ENCODE assay signal across 30 cellular contexts in genomic region chr10:97635577-97635976, GRCh38. TPM values are rescaled to one million over a fixed set of nuclear protein-coding genes. Genes with fewer than 3 reads are reported as not detected.
"Had no signal": no experiment of that assay in that cellular context is flagged by ENCODE, and none has a peak within 500 bp of the region (broad histone marks: within the 10 kb centered on the region; RNA-seq: fewer than 3 reads in every experiment).

No MANE protein-coding gene starts in this region.

- H3K27ac Mint-ChIP-seq: stimulated activated effector memory CD8-positive, alpha-beta T cell treated with anti-CD3 and anti-CD28 coated beads, Interleukin-12 subunit alpha, Interleukin-12 subunit beta, amount 100 ng/mL, for 72 hours; stimulated activated memory B cell treated with anti-CD40 and anti-IgM and Interleukin-4, amounts not matched to agents 10 μg/mL and 1 μg/mL and 100 μg/mL, for 72 hours; stimulated activated naive B cell treated with anti-CD40 and anti-IgM and Interleukin-4, amounts not matched to agents 10 μg/mL and 1 μg/mL and 100 μg/mL, for 72 hours; stimulated activated naive CD8-positive, alpha-beta T cell treated with anti-CD3 and anti-CD28 coated beads, Interleukin-15, Interleukin-2, amounts not matched to agents 100 ng/mL and 50 ng/mL, for 24 hours; type B pancreatic cell had no signal

- H3K9me3 ChIP-seq: stomach, suprapubic skin, testis, thoracic aorta, thyroid gland, tibial artery, tibial nerve, transverse colon, upper lobe of left lung, upper lobe of right lung, uterus, vagina had no signal

- FAIRE-seq: urothelium cell line had no signal

- H3K4me3 Mint-ChIP-seq: stimulated activated effector memory CD8-positive, alpha-beta T cell treated with anti-CD3 and anti-CD28 coated beads, Interleukin-12 subunit alpha, Interleukin-12 subunit beta, amount 100 ng/mL, for 72 hours; stimulated activated memory B cell treated with anti-CD40 and anti-IgM and Interleukin-4, amounts not matched to agents 10 μg/mL and 1 μg/mL and 100 μg/mL, for 72 hours; stimulated activated naive B cell treated with anti-CD40 and anti-IgM and Interleukin-4, amounts not matched to agents 10 μg/mL and 1 μg/mL and 100 μg/mL, for 72 hours; stimulated activated naive CD8-positive, alpha-beta T cell treated with anti-CD3 and anti-CD28 coated beads, Interleukin-15, Interleukin-2, amounts not matched to agents 100 ng/mL and 50 ng/mL, for 24 hours; type B pancreatic cell had no signal

- H3K27me3 Mint-ChIP-seq: stimulated activated memory B cell treated with anti-CD40 and anti-IgM and Interleukin-4, amounts not matched to agents 10 μg/mL and 1 μg/mL and 100 μg/mL, for 72 hours; stimulated activated naive CD8-positive, alpha-beta T cell treated with anti-CD3 and anti-CD28 coated beads, Interleukin-15, Interleukin-2, amounts not matched to agents 100 ng/mL and 50 ng/mL, for 24 hours; type B pancreatic cell had no signal

- H3K4me1 ChIP-seq: testis, uterus had no signal

- H3K9me3 Mint-ChIP-seq: stimulated activated effector memory CD8-positive, alpha-beta T cell treated with anti-CD3 and anti-CD28 coated beads, Interleukin-12 subunit alpha, Interleukin-12 subunit beta, amount 100 ng/mL, for 72 hours; stimulated activated memory B cell treated with anti-CD40 and anti-IgM and Interleukin-4, amounts not matched to agents 10 μg/mL and 1 μg/mL and 100 μg/mL, for 72 hours; stimulated activated naive CD8-positive, alpha-beta T cell treated with anti-CD3 and anti-CD28 coated beads, Interleukin-15, Interleukin-2, amounts not matched to agents 100 ng/mL and 50 ng/mL, for 24 hours; type B pancreatic cell had no signal

- ATAC-seq: stimulated activated effector memory CD8-positive, alpha-beta T cell treated with anti-CD3 and anti-CD28 coated beads, Interleukin-12 subunit alpha, Interleukin-12 subunit beta, amount 100 ng/mL, for 72 hours; stimulated activated memory B cell treated with anti-CD40 and anti-IgM and Interleukin-4, amounts not matched to agents 10 μg/mL and 1 μg/mL and 100 μg/mL, for 72 hours; stimulated activated naive B cell treated with anti-CD40 and anti-IgM and Interleukin-4, amounts not matched to agents 10 μg/mL and 1 μg/mL and 100 μg/mL, for 72 hours; stimulated activated naive CD8-positive, alpha-beta T cell treated with anti-CD3 and anti-CD28 coated beads, Interleukin-15, Interleukin-2, amounts not matched to agents 100 U/mL and 50 U/mL, for 24 hours; upper lobe of right lung had no signal

- DNase-seq: stimulated activated CD4-positive, alpha-beta T cell treated with anti-CD3 and anti-CD28 coated beads, Interleukin-2, amount 100 ng/mL, for 48 hours; stimulated activated CD4-positive, alpha-beta T cell treated with anti-CD3 and anti-CD28 coated beads, Interleukin-4, amount 100 ng/mL, for 1 hour; stimulated activated CD4-positive, alpha-beta T cell treated with anti-CD3 and anti-CD28 coated beads, Interleukin-4, amount 100 ng/mL, for 24 hours; stimulated activated CD4-positive, alpha-beta T cell treated with anti-CD3 and anti-CD28 coated beads, Interleukin-4, amount 100 ng/mL, for 4 hours; stimulated activated CD8-positive, alpha-beta memory T cell treated with anti-CD3 and anti-CD28 coated beads, Interleukin-4, amount 100 ng/mL, for 48 hours; stimulated activated naive B cell treated with anti-CD40 and anti-IgM and Interleukin-4, amounts not matched to agents 10 μg/mL and 1 μg/mL and 100 μg/mL, for 72 hours; stimulated activated naive CD4-positive, alpha-beta T cell; stimulated activated naive CD4-positive, alpha-beta T cell treated with Interleukin-2 at 50 U/mL for 16 hours; stimulated activated naive CD8-positive, alpha-beta T cell treated with anti-CD3 and anti-CD28 coated beads, Interleukin-15, Interleukin-2, amounts not matched to agents 100 U/mL and 50 U/mL, for 24 hours; stomach; substantia nigra; testis; thyroid gland; tibial artery; transverse colon; trophoblast cell; upper lobe of left lung; upper lobe of right lung; uterus had no signal

- H3K36me3 ChIP-seq: stomach, suprapubic skin, thoracic aorta, thyroid gland, tibial artery, tibial nerve, transverse colon, upper lobe of left lung, upper lobe of right lung, uterus, vagina had no signal

- H3K27ac ChIP-seq: stomach, suprapubic skin, testis, thoracic aorta, thyroid gland, tibial artery, tibial nerve, transverse colon, upper lobe of left lung, upper lobe of right lung, uterus, vagina had no signal

- H3K4me3 ChIP-seq: stomach, suprapubic skin, testis, thoracic aorta, thyroid gland, tibial artery, tibial nerve, transverse colon, upper lobe of left lung, upper lobe of right lung, uterus, vagina had no signal

RNA-seq across cellular contexts. Expression of gene C10orf62, which starts 46.1 kb away (rescaled TPM):
- polyA plus RNA-seq: stomach, thymus, urinary bladder had no signal
